In the genomic region with DNA sequence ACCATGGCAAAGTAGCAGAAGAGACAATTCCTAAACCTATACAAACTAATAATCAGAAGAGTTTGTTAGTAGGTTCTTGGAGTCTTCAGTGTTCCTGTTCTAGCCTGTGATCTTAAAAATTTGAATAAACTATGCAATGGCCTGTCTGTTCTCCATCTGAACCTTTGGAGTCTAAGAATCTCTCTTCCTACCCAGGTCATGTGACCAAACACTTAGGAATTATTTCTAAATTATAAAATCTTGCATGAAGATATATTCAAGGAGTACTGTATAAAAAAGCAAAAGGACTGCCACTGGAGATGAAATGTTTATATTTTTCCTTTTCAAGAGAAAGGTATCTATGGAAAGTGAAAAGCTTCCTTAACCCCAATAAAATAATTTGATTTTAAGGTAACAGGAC, we compare ENCODE assay signal across 13 cellular contexts. TPM values are rescaled to one million over a fixed set of nuclear protein-coding genes. Genes with fewer than 3 reads are reported as not detected.
A peak's percentile ranks its signal among the peaks of the same experiment; 100 is the strongest.
DNase-seq lines count a peak whose midpoint lies in the region; ATAC-seq and TF ChIP-seq lines count a peak whose summit lies in the region.
"Had no signal": no experiment of that assay in that cellular context is flagged by ENCODE, and none has a peak within 500 bp of the region (broad histone marks: within the 10 kb centered on the region; RNA-seq: fewer than 3 reads in every experiment).

No MANE protein-coding gene starts in this region.

- peaks cover 68% of the 10 kb centered on the region for H3K36me3 ChIP-seq in OCI-LY1 (ENCODE audit: insufficient read depth, low read length)
- H3K36me3 ChIP-seq: lower lobe of right lung, upper lobe of right lung had no signal

- H4K20me1 ChIP-seq in OCI-LY1 (ENCODE audit: insufficient read depth, low read length) = no peaks in the 10 kb centered on the region

- H3K27ac ChIP-seq in OCI-LY1 (ENCODE audit: low read depth, low read length, poor library complexity, severe bottlenecking) = no peak overlapping the region
- H3K27ac ChIP-seq: lower lobe of right lung, psoas muscle, upper lobe of right lung had no signal

- no peaks in the 10 kb centered on the region for H3K27me3 ChIP-seq in OCI-LY1 (ENCODE audit: insufficient read depth, low read length)

- no peaks in the 10 kb centered on the region for H3K9me3 ChIP-seq in OCI-LY1 (ENCODE audit: low read length)
- H3K9me3 ChIP-seq: lower lobe of right lung, psoas muscle, upper lobe of right lung had no signal

- H3K4me3 Mint-ChIP-seq in activated CD4-positive, alpha-beta T cell treated with anti-CD3 and anti-CD28 coated beads, Interleukin-2, amount 10 ng/mL, durations not matched to agents 24 days and 14 days = peak overlapping the region; percentile 95
- H3K4me3 Mint-ChIP-seq in brain = peak overlapping the region; percentile 85 to 95 (median 92)

- H2AFZ ChIP-seq in OCI-LY1 (ENCODE audit: low read length) = no peak overlapping the region

- ATAC-seq in HG03159 (IDR thresholded peaks at IDR 0.05; ENCODE audit: unreplicated experiment) (no peak), HG03342 (IDR thresholded peaks at IDR 0.05; ENCODE audit: unreplicated experiment) (no peak), HG03565 (IDR thresholded peaks at IDR 0.05; ENCODE audit: unreplicated experiment) (no peak)
- ATAC-seq: lower lobe of right lung, psoas muscle, upper lobe of right lung had no signal

- no peak for TF ChIP-seq CTCF in OCI-LY1 (IDR thresholded peaks at IDR 0.05; ENCODE audit: low read length)
- no peak for TF ChIP-seq CTCF in brain (conservative IDR thresholded peaks at IDR 0.05)
- TF ChIP-seq CTCF in retinal pigment epithelial cell (conservative IDR thresholded peaks at IDR 0.05; ENCODE audit: low read depth, low read length) = no peak

- no peaks in the 10 kb centered on the region for H3F3A ChIP-seq in OCI-LY1 (ENCODE audit: insufficient read depth, low read length)

- H3K9me3 Mint-ChIP-seq in activated CD4-positive, alpha-beta T cell treated with anti-CD3 and anti-CD28 coated beads, Interleukin-2, amount 10 ng/mL, durations not matched to agents 24 days and 14 days = no peaks in the 10 kb centered on the region
- H3K9me3 Mint-ChIP-seq in brain = no peaks in the 10 kb centered on the region

- intact Hi-C loops in activated CD4-positive, alpha-beta T cell treated with anti-CD3 and anti-CD28 coated beads, Interleukin-2, amount 10 ng/mL, durations not matched to agents 24 days and 14 days (cut with micrococcal nuclease) = no loop called here

- peak overlapping the region; percentile 96 for H3K27ac Mint-ChIP-seq in activated CD4-positive, alpha-beta T cell treated with anti-CD3 and anti-CD28 coated beads, Interleukin-2, amount 10 ng/mL, durations not matched to agents 24 days and 14 days
- H3K27ac Mint-ChIP-seq in brain = no peak overlapping the region

- H3K27me3 Mint-ChIP-seq in activated CD4-positive, alpha-beta T cell treated with anti-CD3 and anti-CD28 coated beads, Interleukin-2, amount 10 ng/mL, durations not matched to agents 24 days and 14 days = peaks cover 1% of the 10 kb centered on the region
- peaks cover 18% of the 10 kb centered on the region for H3K27me3 Mint-ChIP-seq in brain

- H3K36me3 Mint-ChIP-seq in activated CD4-positive, alpha-beta T cell treated with anti-CD3 and anti-CD28 coated beads, Interleukin-2, amount 10 ng/mL, durations not matched to agents 24 days and 14 days (ENCODE audit: low read depth) = peaks cover 49% of the 10 kb centered on the region
- peaks cover 35% of the 10 kb centered on the region for H3K36me3 Mint-ChIP-seq in brain

- H3K9ac ChIP-seq in OCI-LY1 (ENCODE audit: low read length) = peak overlapping the region; percentile 97; the same call in 1 of the 2 replicates

- peak overlapping the region; percentile 90 for H3K4me2 ChIP-seq in OCI-LY1 (ENCODE audit: low read length)

- peaks cover 31% of the 10 kb centered on the region for H3K4me1 ChIP-seq in OCI-LY1 (ENCODE audit: insufficient read depth, low read length, severe bottlenecking)

- H3K4me3 ChIP-seq in OCI-LY1 (ENCODE audit: low read depth, low read length, poor library complexity, severe bottlenecking) (peak overlapping the region; percentile 100), retinal pigment epithelial cell (ENCODE audit: low read length) (peak overlapping the region; percentile 81)
- H3K4me3 ChIP-seq: lower lobe of right lung, psoas muscle, upper lobe of right lung had no signal

- peaks cover 50% of the 10 kb centered on the region for H3K4me1 Mint-ChIP-seq in activated CD4-positive, alpha-beta T cell treated with anti-CD3 and anti-CD28 coated beads, Interleukin-2, amount 10 ng/mL, durations not matched to agents 24 days and 14 days
- peaks cover 49% of the 10 kb centered on the region for H3K4me1 Mint-ChIP-seq in brain

- no peaks in the 10 kb centered on the region for H3K9me2 ChIP-seq in OCI-LY1 (ENCODE audit: low read depth, low read length)

- H3K79me2 ChIP-seq in OCI-LY1 (ENCODE audit: insufficient read depth, low read length) = peaks cover 65% of the 10 kb centered on the region

- DNase-seq in activated CD4-positive, alpha-beta T cell treated with anti-CD3 and anti-CD28 coated beads, Interleukin-2, amount 10 ng/mL, durations not matched to agents 24 days and 14 days = no peak
- DNase-seq in activated CD4-positive, alpha-beta T cell treated with anti-CD3 and anti-CD28 coated beads for 4 hours = no peak
- no peak for DNase-seq in retinal pigment epithelial cell (ENCODE audit: low read depth)
- DNase-seq: activated effector memory CD4-positive, alpha-beta T cell treated with Interleukin-2 at 50 U/mL for 16 hours; lower lobe of right lung; NCI-H526; psoas muscle; upper lobe of right lung had no signal

RNA-seq across cellular contexts. Expression of gene MKI67, which starts 2.4 kb away (rescaled TPM):
- 161 and 164 TPM in 2 replicates for total RNA-seq in activated CD4-positive, alpha-beta T cell treated with anti-CD3 and anti-CD28 coated beads, Interleukin-2, amount 10 ng/mL, durations not matched to agents 24 days and 14 days
- 51.3 TPM for polyA plus RNA-seq in brain (ENCODE audit: insufficient read depth, low read depth, low replicate concordance)
